18 cellular contexts compared by ENCODE assay signal in the genomic region with DNA sequence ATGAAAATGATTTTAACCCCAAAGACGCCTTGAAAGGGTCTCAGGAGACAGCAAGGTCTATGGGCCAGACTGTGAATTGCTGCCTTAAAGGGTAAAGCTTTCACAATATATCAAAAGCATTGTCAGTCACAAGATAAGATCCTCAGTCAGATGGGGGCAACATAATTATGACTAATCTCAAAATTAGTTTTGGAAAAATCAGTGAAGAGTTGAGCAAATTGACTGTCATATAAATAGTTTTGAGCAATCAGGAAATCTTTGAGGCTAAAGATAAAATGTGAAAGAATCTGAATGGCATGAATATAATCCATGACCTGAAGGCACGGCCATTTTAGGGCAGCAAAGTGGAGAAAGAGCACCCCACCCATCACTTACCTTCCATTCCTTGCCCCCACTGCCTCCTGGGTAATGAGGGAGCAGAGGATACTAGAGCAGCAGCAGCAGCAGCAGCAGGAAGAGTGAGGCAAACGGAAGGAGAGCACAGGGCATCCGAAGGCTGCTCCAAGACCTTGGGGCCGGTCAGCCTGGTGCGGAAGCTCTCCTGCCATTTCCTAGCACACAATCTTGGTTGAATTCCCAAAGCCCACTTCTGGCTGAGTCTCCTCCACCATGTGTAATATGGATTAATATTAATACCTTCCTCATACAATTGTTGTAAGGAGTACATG. TPM values are rescaled to one million over a fixed set of nuclear protein-coding genes. Genes with fewer than 3 reads are reported as not detected.
A peak's percentile ranks its signal among the peaks of the same experiment; 100 is the strongest.
DNase-seq lines count a peak whose midpoint lies in the region; ATAC-seq and TF ChIP-seq lines count a peak whose summit lies in the region.
"Had no signal": no experiment of that assay in that cellular context is flagged by ENCODE, and none has a peak within 500 bp of the region (broad histone marks: within the 10 kb centered on the region; RNA-seq: fewer than 3 reads in every experiment).

No MANE protein-coding gene starts in this region.

- no peak overlapping the region for H4K8ac ChIP-seq in neuronal stem cell (ENCODE audit: low read depth, low read length)

- H3K27me3 ChIP-seq in esophagus squamous epithelium, result no peaks in the 10 kb centered on the region
- no peaks in the 10 kb centered on the region for H3K27me3 ChIP-seq in neuronal stem cell (ENCODE audit: control insufficient read depth in 3 of 3, insufficient read depth in 3 of 3, low read depth in 1 of 3, low read length in 3 of 3)

- H3K9me3 ChIP-seq in esophagus squamous epithelium, result no peaks in the 10 kb centered on the region
- H3K9me3 ChIP-seq in neuronal stem cell (replicated peaks in 1 of 2; ENCODE audit: control insufficient read depth in 2 of 2, insufficient read depth in 1 of 2, low read depth in 1 of 2, low read length in 2 of 2), result peaks cover 0 to 18% of the 10 kb centered on the region in 2 donors
- H3K9me3 ChIP-seq: Caco-2 had no signal

- no peaks in the 10 kb centered on the region for H3K9me3 Mint-ChIP-seq in natural killer cell treated with Interleukin-12 subunit alpha and Interleukin-12 subunit beta and Interleukin-15 and Interleukin-18, amount 100 ng/mL, for 72 hours
- H3K9me3 Mint-ChIP-seq: H9 had no signal

- no peak overlapping the region for H3K4ac ChIP-seq in neuronal stem cell (ENCODE audit: low read length)

- H2AK5ac ChIP-seq in neuronal stem cell (ENCODE audit: low read depth, low read length), result no peak overlapping the region

- ATAC-seq in left ventricle myocardium superior (no peak), HG02623 (IDR thresholded peaks at IDR 0.05; ENCODE audit: unreplicated experiment) (no peak)
- ATAC-seq in natural killer cell treated with Interleukin-12 subunit alpha and Interleukin-12 subunit beta and Interleukin-15 and Interleukin-18, amount 100 ng/mL, for 72 hours, result no peak
- ATAC-seq: SK-N-SH treated with all-trans-retinoic acid at 6 μM for 48 hours had no signal

- H3K23ac ChIP-seq in neuronal stem cell (ENCODE audit: low read depth, low read length, poor library complexity), result no peak overlapping the region

- H2BK5ac ChIP-seq in neuronal stem cell (ENCODE audit: low read length), result no peak overlapping the region

- H3K4me3 Mint-ChIP-seq in natural killer cell treated with Interleukin-12 subunit alpha and Interleukin-12 subunit beta and Interleukin-15 and Interleukin-18, amount 100 ng/mL, for 72 hours, result no peak overlapping the region
- H3K4me3 Mint-ChIP-seq: H9 had no signal

- peaks cover 6 to 10% of the 10 kb centered on the region in 2 donors for H3K27me3 Mint-ChIP-seq in natural killer cell treated with Interleukin-12 subunit alpha and Interleukin-12 subunit beta and Interleukin-15 and Interleukin-18, amount 100 ng/mL, for 72 hours

- no peak overlapping the region for H3K9ac ChIP-seq in neuronal stem cell (ENCODE audit: low read depth, low read length, poor library complexity)

- H3K36me3 ChIP-seq in esophagus squamous epithelium, result peaks cover 0 to 8% (median 0%) of the 10 kb centered on the region in 3 donors
- peaks cover 6 to 79% of the 10 kb centered on the region in 2 donors for H3K36me3 ChIP-seq in neuronal stem cell (replicated peaks in 1 of 2; ENCODE audit: control insufficient read depth in 2 of 2, insufficient read depth in 2 of 2, low read length in 2 of 2)
- H3K36me3 ChIP-seq in urinary bladder (ENCODE audit: insufficient read depth), result peaks cover 2% of the 10 kb centered on the region

- POLR2A ChIA-PET in RWPE1 (lab: Yijun Ruan, JAX; ENCODE audit: low non-redundant PET), result no interaction called here

- CTCF ChIA-PET in RWPE1 (lab: Yijun Ruan, JAX), result interaction anchor here (0.6 kb wide), 1 partner anchor 10 kb away, joined by 3 read pairs; no protein-coding TSS in a partner anchor

- DNase-seq in RWPE1 (ENCODE audit: low spot score) (no peak), esophagus squamous epithelium (lab: John Stamatoyannopoulos, UW) (no peak), neuronal stem cell (ENCODE audit: low spot score) (no peak), left ventricle myocardium superior (no peak)
- DNase-seq in natural killer cell treated with Interleukin-12 subunit alpha and Interleukin-12 subunit beta and Interleukin-15 and Interleukin-18, amount 100 ng/mL, for 72 hours (ENCODE audit: low spot score), result no peak
- DNase-seq: DMS153, GDM1, H9, NCI-H1105 treated with DMSO at 0.1 percent for 48 hours, NCI-H1694, NCI-H2227 treated with DMSO at 0.1 percent for 48 hours, NCI-H510A treated with DMSO at 0.1 percent for 48 hours, NCI-H82, SIG-M5 had no signal

- TF ChIP-seq POLR2A in esophagus squamous epithelium (IDR thresholded peaks at IDR 0.05), result no peak

- peak overlapping the region; percentile 95 for H3K27ac ChIP-seq in RWPE1
- H3K27ac ChIP-seq in esophagus squamous epithelium, result peak overlapping the region; percentile 78 to 84 (median 81)
- no peak overlapping the region for H3K27ac ChIP-seq in neuronal stem cell (replicated peaks; ENCODE audit: low read length)
- peak overlapping the region; percentile 26 for H3K27ac ChIP-seq in urinary bladder (ENCODE audit: low read depth)

- no peak overlapping the region for H3K27ac Mint-ChIP-seq in natural killer cell treated with Interleukin-12 subunit alpha and Interleukin-12 subunit beta and Interleukin-15 and Interleukin-18, amount 100 ng/mL, for 72 hours

- H2BK15ac ChIP-seq in neuronal stem cell (ENCODE audit: low read length), result no peak overlapping the region

- H3K4me1 ChIP-seq in esophagus squamous epithelium, result peaks cover 7 to 66% (median 17%) of the 10 kb centered on the region in 3 donors
- no peaks in the 10 kb centered on the region for H3K4me1 ChIP-seq in neuronal stem cell (ENCODE audit: control insufficient read depth in 2 of 2, insufficient read depth in 1 of 2, low read depth in 1 of 2, low read length in 2 of 2)
- H3K4me1 ChIP-seq in urinary bladder (ENCODE audit: insufficient read depth), result no peaks in the 10 kb centered on the region

- H3K14ac ChIP-seq in neuronal stem cell (ENCODE audit: low read length), result no peak overlapping the region

- H3K4me3 ChIP-seq in esophagus squamous epithelium (no peak overlapping the region), neuronal stem cell (ENCODE audit: low read length in 2 of 2) (no peak overlapping the region), urinary bladder (ENCODE audit: low read depth, low read length) (no peak overlapping the region)

- no peaks in the 10 kb centered on the region for H3K36me3 Mint-ChIP-seq in natural killer cell treated with Interleukin-12 subunit alpha and Interleukin-12 subunit beta and Interleukin-15 and Interleukin-18, amount 100 ng/mL, for 72 hours

- H2BK120ac ChIP-seq in neuronal stem cell (ENCODE audit: low read depth, low read length), result no peak overlapping the region

- H3K79me1 ChIP-seq in neuronal stem cell (ENCODE audit: low read depth, low read length), result no peaks in the 10 kb centered on the region

- H3K4me1 Mint-ChIP-seq in natural killer cell treated with Interleukin-12 subunit alpha and Interleukin-12 subunit beta and Interleukin-15 and Interleukin-18, amount 100 ng/mL, for 72 hours (ENCODE audit: low read depth in 2 of 2), result no peaks in the 10 kb centered on the region

- TF ChIP-seq CTCF in RWPE1 (conservative IDR thresholded peaks at IDR 0.05; ENCODE audit: low read depth) (no peak), esophagus squamous epithelium (IDR thresholded peaks at IDR 0.05) (no peak)

- intact Hi-C loops in esophagus squamous epithelium (cut with DNase I), result no loop called here
- intact Hi-C loops in left ventricle myocardium superior (cut with micrococcal nuclease), result no loop called here

- H2AFZ ChIP-seq in neuronal stem cell (ENCODE audit: low read length), result no peak overlapping the region

- no peak overlapping the region for H3K4me2 ChIP-seq in neuronal stem cell (ENCODE audit: insufficient read depth, low read length, poor library complexity, severe bottlenecking)

- no peak overlapping the region for H2BK12ac ChIP-seq in neuronal stem cell (ENCODE audit: low read length)

- 53 to 56% methylated on average over 6 of the region's 6 CpGs for WGBS in esophagus squamous epithelium, 2 donors
- WGBS in neuronal stem cell (ENCODE audit: extremely low coverage in 2 of 2, insufficient read length in 2 of 2, insufficient replicate concordance in 1 of 2), 2 donors, result no CpG with 5 or more reads among the region's 6 CpGs
- 65% methylated on average over 6 of the region's 6 CpGs for WGBS in urinary bladder

- no peak overlapping the region for H4K91ac ChIP-seq in neuronal stem cell (ENCODE audit: low read depth, low read length, poor library complexity)

- H3K18ac ChIP-seq in neuronal stem cell (ENCODE audit: low read length), result peak overlapping the region; percentile 22

RNA-seq across cellular contexts. Expression of gene STON2, which starts 7.0 kb away (rescaled TPM):
- 10 to 100 TPM; 58.7 to 71.6 (median 67.1) TPM for total RNA-seq in esophagus squamous epithelium
- polyA plus RNA-seq in neuronal stem cell (2013, experiment 1 of 2), result 4.6 TPM
- 4.7 TPM for polyA plus RNA-seq in neuronal stem cell (2013, experiment 2 of 2)
- 53.5 TPM for total RNA-seq in urinary bladder
- 2.0 TPM for polyA plus RNA-seq in urinary bladder
- 9.3 TPM for total RNA-seq in left ventricle myocardium superior
- under 1 TPM; 0.42 to 0.55 TPM for total RNA-seq in natural killer cell treated with Interleukin-12 subunit alpha and Interleukin-12 subunit beta and Interleukin-15 and Interleukin-18, amount 100 ng/mL, for 72 hours
